In the genomic region with DNA sequence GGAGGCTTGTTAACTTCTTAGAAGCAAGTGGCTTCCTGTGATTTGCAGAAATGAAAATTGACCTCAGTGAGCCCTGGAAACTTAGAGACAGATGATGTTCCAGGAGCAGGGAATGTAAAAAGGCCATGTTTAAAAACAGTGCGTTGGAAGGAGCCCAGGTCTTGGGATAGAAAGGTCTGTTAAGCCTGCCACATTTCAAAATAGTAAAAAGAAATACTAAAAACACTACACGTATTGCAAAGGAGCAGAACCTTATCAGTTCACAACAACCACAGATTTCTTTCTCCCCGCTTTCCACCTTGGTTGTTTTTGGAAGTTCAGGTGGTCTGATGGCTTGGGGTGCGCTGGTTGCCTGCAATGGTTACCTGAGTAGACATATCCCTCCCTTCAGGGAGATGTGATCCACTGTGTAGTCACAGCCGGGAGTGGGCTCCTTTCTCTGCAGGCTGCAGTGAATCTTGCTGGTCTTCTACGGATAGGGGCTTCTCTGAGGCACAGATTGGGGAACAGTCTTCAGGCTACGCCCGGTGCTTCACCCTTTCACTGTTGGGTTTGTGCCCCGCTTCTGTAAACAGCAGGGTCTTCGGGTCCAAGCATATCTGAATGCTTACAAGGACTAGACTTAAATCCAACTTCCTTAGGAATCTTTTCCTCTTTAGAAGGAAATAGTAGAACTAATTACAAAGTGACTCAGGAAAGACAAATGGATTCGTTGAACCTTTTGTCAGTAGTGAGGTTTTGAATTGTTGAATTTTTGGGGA, we compare ENCODE assay signal across 8 cellular contexts. TPM values are rescaled to one million over a fixed set of nuclear protein-coding genes. Genes with fewer than 3 reads are reported as not detected.
DNase-seq lines count a peak whose midpoint lies in the region; ATAC-seq and TF ChIP-seq lines count a peak whose summit lies in the region.

No MANE protein-coding gene starts in this region.

- 35 to 45% (median 41%) methylated on average over 11 of the region's 11 CpGs for WGBS in adrenal gland, 4 donors

- ATAC-seq in upper lobe of right lung (no peak), GM18858 (IDR thresholded peaks at IDR 0.05; ENCODE audit: unreplicated experiment) (no peak)

- peaks cover 42% of the 10 kb centered on the region for H3K4me1 ChIP-seq in cardiac muscle cell (ENCODE audit: low read depth)
- peaks cover 9 to 23% of the 10 kb centered on the region in 2 donors for H3K4me1 ChIP-seq in adrenal gland (replicated peaks in 1 of 2)
- H3K4me1 ChIP-seq in upper lobe of right lung: peaks cover 24% of the 10 kb centered on the region

- H3K4me3 ChIP-seq in cardiac muscle cell: peak overlapping the region; percentile 93
- H3K4me3 ChIP-seq in adrenal gland: peak overlapping the region in 2 of 4 donors; percentile 69 to 93
- peak overlapping the region; percentile 63 for H3K4me3 ChIP-seq in upper lobe of right lung

- peak overlapping the region; percentile 100 for H3K27ac ChIP-seq in cardiac muscle cell
- peak overlapping the region in 4 of 5 donors; percentile 11 to 89 (median 74) for H3K27ac ChIP-seq in adrenal gland
- H3K27ac ChIP-seq in upper lobe of right lung: peak overlapping the region; percentile 70

- no peaks in the 10 kb centered on the region for H3K27me3 ChIP-seq in cardiac muscle cell
- H3K27me3 ChIP-seq in adrenal gland: no peaks in the 10 kb centered on the region
- H3K27me3 ChIP-seq in upper lobe of right lung: no peaks in the 10 kb centered on the region

- DNase-seq in cardiac muscle cell (ENCODE audit: low read depth in 1 of 2, low spot score in 1 of 2) (peak; percentile 44 to 64), cardiac septum (ENCODE audit: low spot score) (no peak), adrenal gland (no peak), left kidney (ENCODE audit: low read depth, low spot score) (peak; percentile 61), upper lobe of right lung (no peak), NCI-H1048 (lab: John Stamatoyannopoulos, UW) (no peak), germinal center (ENCODE audit: low spot score) (no peak)

- TF ChIP-seq POLR2A in adrenal gland (IDR thresholded peaks at IDR 0.05): no peak

- no peak for TF ChIP-seq CTCF in cardiac muscle cell (IDR thresholded peaks at IDR 0.05; ENCODE audit: low read depth, low read length)
- no peak for TF ChIP-seq CTCF in adrenal gland (IDR thresholded peaks at IDR 0.05)
- TF ChIP-seq CTCF in upper lobe of right lung (IDR thresholded peaks at IDR 0.05): no peak

- H3K9me3 ChIP-seq in cardiac muscle cell (ENCODE audit: low read depth): no peaks in the 10 kb centered on the region
- H3K9me3 ChIP-seq in adrenal gland (replicated peaks in 1 of 3): no peaks in the 10 kb centered on the region
- H3K9me3 ChIP-seq in upper lobe of right lung: no peaks in the 10 kb centered on the region

- intact Hi-C loops in cardiac septum (cut with DNase I) (loop anchor here (2.0 to 5.0 kb wide), 3 partner anchors 17 to 299 kb away; a partner anchor contains a TSS), adrenal gland (cut with DNase I) (loop anchor here (10.0 kb wide), 2 partner anchors 139 to 209 kb away; no protein-coding TSS in a partner anchor), upper lobe of right lung (cut with DNase I) (no loop called here)

- H3K36me3 ChIP-seq in cardiac muscle cell (no peaks in the 10 kb centered on the region), adrenal gland (replicated peaks in 1 of 2) (no peaks in the 10 kb centered on the region), upper lobe of right lung (no peaks in the 10 kb centered on the region)

RNA-seq across cellular contexts. Expression of a gene that starts 1.9 kb away (rescaled TPM):
- 73.9 and 105 TPM in 2 replicates for total RNA-seq in cardiac muscle cell
- polyA plus RNA-seq in cardiac muscle cell: 45.9 and 52.0 TPM in 2 replicates
- 103 TPM for total RNA-seq in cardiac septum
- 10 to 100 TPM; 31.4 to 49.9 (median 45.5) TPM for total RNA-seq in adrenal gland
- 10 to 100 TPM in 1 of 3 donors, 1 to 10 TPM in 2; 3.9 to 15.3 (median 7.0) TPM for polyA plus RNA-seq in adrenal gland
- total RNA-seq in upper lobe of right lung: 72.3 TPM

Comparison
In these comparisons a context has a peak if more than half of its experiments do, and no peak if none do; other contexts are left out.
1. DNase-seq: peak in cardiac muscle cell (2 of 2) and left kidney (single experiment); none in cardiac septum (single experiment), adrenal gland (0 of 7), upper lobe of right lung (single experiment), NCI-H1048 (single experiment) and germinal center (single experiment).
2. Peak in every context shown above with its lines, with median percentiles within 50 percentile points of each other: H3K27ac ChIP-seq.